ENCODE assay signal across 8 cellular contexts in the genomic region with DNA sequence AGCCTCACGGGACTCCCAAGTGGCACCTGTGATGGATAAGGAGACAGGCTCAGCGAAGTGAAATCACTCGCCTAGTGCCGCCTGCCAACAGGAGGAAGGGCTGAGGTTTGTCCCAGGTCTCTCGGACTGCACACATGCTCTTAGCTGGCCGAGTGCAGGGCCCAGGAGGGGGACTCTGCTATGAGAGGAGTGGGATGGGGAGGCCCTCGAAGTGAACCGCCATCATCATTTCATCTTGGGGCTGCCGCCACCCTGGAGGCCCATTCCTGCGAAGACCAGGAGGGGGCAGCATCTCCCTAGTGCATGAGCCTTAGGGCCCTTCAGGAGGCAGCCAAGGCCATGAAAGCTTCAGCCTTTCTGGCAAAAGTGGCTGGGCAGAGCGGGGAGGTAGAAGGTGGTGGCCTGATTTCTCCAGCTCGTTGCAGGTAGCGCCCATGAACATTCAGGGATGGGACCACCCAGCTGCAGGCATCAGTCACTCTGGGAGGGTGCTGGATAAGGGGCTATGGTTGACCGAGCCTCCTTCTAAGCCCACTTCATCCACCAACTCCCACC. TPM values are rescaled to one million over a fixed set of nuclear protein-coding genes. Genes with fewer than 3 reads are reported as not detected.
A peak's percentile ranks its signal among the peaks of the same experiment; 100 is the strongest.
DNase-seq lines count a peak whose midpoint lies in the region; ATAC-seq, FAIRE-seq and TF ChIP-seq lines count a peak whose summit lies in the region.

No MANE protein-coding gene starts in this region.

- H3K4me1 ChIP-seq in A549 = no peaks in the 10 kb centered on the region
- H3K4me1 ChIP-seq in adrenal gland (replicated peaks in 1 of 2) = peaks cover 5 to 22% of the 10 kb centered on the region in 2 donors
- H3K4me1 ChIP-seq in left ventricle myocardium inferior = peaks cover 22% of the 10 kb centered on the region
- H3K4me1 ChIP-seq in sigmoid colon = peaks cover 0 to 5% (median 4%) of the 10 kb centered on the region in 4 donors

- intact Hi-C loops in adrenal gland (cut with DNase I) (loop anchor here (2.0 to 10.0 kb wide), 4 partner anchors 95 to 425 kb away; no protein-coding TSS in a partner anchor), left ventricle myocardium inferior (cut with micrococcal nuclease) (loop anchor here (5.0 kb wide), 1 partner anchor 92 kb away; no protein-coding TSS in a partner anchor), sigmoid colon (cut with DNase I) (loop anchor here (5.0 to 10.0 kb wide), 3 partner anchors 92 to 425 kb away; no protein-coding TSS in a partner anchor)

- H3K27ac ChIP-seq in A549 (no peak overlapping the region), adrenal gland (peak overlapping the region in 2 of 5 donors; percentile 2 to 44), left ventricle myocardium inferior (replicated peaks) (no peak overlapping the region), sigmoid colon (no peak overlapping the region)

- FAIRE-seq in A549 (lab: Jason Lieb, UNC) = no peak

- no peak overlapping the region for H3K4me3 ChIP-seq in A549
- H3K4me3 ChIP-seq in NB4 (ENCODE audit: low read depth, low read length) = no peak overlapping the region
- no peak overlapping the region for H3K4me3 ChIP-seq in adrenal gland
- no peak overlapping the region for H3K4me3 ChIP-seq in left ventricle myocardium inferior
- H3K4me3 ChIP-seq in sigmoid colon = no peak overlapping the region

- TF ChIP-seq CTCF in A549 (IDR thresholded peaks at IDR 0.05) = peak; percentile 89
- TF ChIP-seq CTCF in GM13976 (IDR thresholded peaks at IDR 0.05; ENCODE audit: borderline replicate concordance, control extremely low read depth, extremely low read depth, insufficient read depth, missing control alignments) = peak; percentile 85
- peak; percentile 91 for TF ChIP-seq CTCF in NB4 (IDR thresholded peaks at IDR 0.05; ENCODE audit: low read depth, low read length)
- peak; percentile 90 to 97 (median 96) for TF ChIP-seq CTCF in adrenal gland (IDR thresholded peaks at IDR 0.05)
- peak; percentile 96 for TF ChIP-seq CTCF in left ventricle myocardium inferior (IDR thresholded peaks at IDR 0.05; ENCODE audit: borderline replicate concordance)
- TF ChIP-seq CTCF in sigmoid colon (IDR thresholded peaks at IDR 0.05) = peak; percentile 58 to 93 (median 78)

- DNase-seq in A549 (ENCODE audit: low read depth in 1 of 2, low spot score in 1 of 2) (peak; percentile 71 to 93), GM13976 (ENCODE audit: low spot score) (peak; percentile 85), NB4 (ENCODE audit: low read depth) (peak; percentile 76), T-helper 2 cell (peak in 4 of 5 experiments; percentile 36 to 72 (median 58)), adrenal gland (peak; percentile 80 to 93 (median 88)), left ventricle myocardium inferior (peak; percentile 75), sigmoid colon (peak; percentile 85)

- in situ Hi-C loops in GM13976 (cut with MboI; ENCODE audit: low sequenced_read_pairs, unreplicated experiment) = loop anchor here (5.0 kb wide), 1 partner anchor 92 kb away; no protein-coding TSS in a partner anchor

- no peak overlapping the region for H3K4me2 ChIP-seq in A549

- POLR2A ChIA-PET in A549 (lab: Yijun Ruan, JAX) = no interaction called here

- peak; percentile 90 to 97 for ATAC-seq in A549
- no peak for ATAC-seq in HG03175 (IDR thresholded peaks at IDR 0.05; ENCODE audit: unreplicated experiment)

- TF ChIP-seq POLR2A in A549 (IDR thresholded peaks at IDR 0.05; ENCODE audit: low read length) (no peak), NB4 (IDR thresholded peaks at IDR 0.05; ENCODE audit: extremely low read depth, insufficient read length) (no peak), adrenal gland (IDR thresholded peaks at IDR 0.05) (no peak), sigmoid colon (IDR thresholded peaks at IDR 0.05) (no peak)

- CTCF ChIA-PET in A549 (lab: Yijun Ruan, JAX) = interaction anchor here (0.7 to 10.1 kb wide), 54 partner anchors 11 to 1337 kb away, joined by 3 to 188 read pairs (median 6); a partner anchor contains a TSS

- TF ChIP-seq RAD21 in A549 (conservative IDR thresholded peaks at IDR 0.05 in 1 of 2, IDR thresholded peaks at IDR 0.05 in 1 of 2) = peak; percentile 84 to 93

- H3K36me3 ChIP-seq in adrenal gland (replicated peaks in 1 of 2) (peaks cover 0 to 4% of the 10 kb centered on the region in 2 donors), left ventricle myocardium inferior (no peaks in the 10 kb centered on the region), sigmoid colon (peaks cover 0 to 5% (median 0%) of the 10 kb centered on the region in 4 donors)

- TF ChIP-seq EP300 in A549 (IDR thresholded peaks at IDR 0.05) (no peak), sigmoid colon (IDR thresholded peaks at IDR 0.05) (no peak)

- WGBS in A549 (ENCODE audit: missing lambda C conversion rate) = 43% methylated on average over 13 of the region's 14 CpGs
- 33 to 51% (median 41%) methylated on average over 8 to 14 of the region's 14 CpGs for WGBS in adrenal gland, 4 donors
- 55 to 73% methylated on average over 14 of the region's 14 CpGs for WGBS in sigmoid colon, 2 donors

- H3K9me3 ChIP-seq in A549 (no peaks in the 10 kb centered on the region), adrenal gland (replicated peaks in 1 of 3) (no peaks in the 10 kb centered on the region), left ventricle myocardium inferior (replicated peaks) (no peaks in the 10 kb centered on the region), sigmoid colon (no peaks in the 10 kb centered on the region)

- H3K27me3 ChIP-seq in adrenal gland (no peaks in the 10 kb centered on the region), left ventricle myocardium inferior (ENCODE audit: low read depth) (no peaks in the 10 kb centered on the region), sigmoid colon (no peaks in the 10 kb centered on the region)

TF ChIP-seq in A549, 52 proteins besides CTCF, POLR2A, EP300 and RAD21:
- TF ChIP-seq SMC3 (IDR thresholded peaks at IDR 0.05) (peak; percentile 73), NFE2L2 (conservative IDR thresholded peaks at IDR 0.05; ENCODE audit: low read length) (no peak)
- TF ChIP-seq, protein P1, sequence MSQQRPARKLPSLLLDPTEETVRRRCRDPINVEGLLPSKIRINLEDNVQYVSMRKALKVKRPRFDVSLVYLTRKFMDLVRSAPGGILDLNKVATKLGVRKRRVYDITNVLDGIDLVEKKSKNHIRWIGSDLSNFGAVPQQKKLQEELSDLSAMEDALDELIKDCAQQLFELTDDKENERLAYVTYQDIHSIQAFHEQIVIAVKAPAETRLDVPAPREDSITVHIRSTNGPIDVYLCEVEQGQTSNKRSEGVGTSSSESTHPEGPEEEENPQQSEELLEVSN (IDR thresholded peaks at IDR 0.05; ENCODE audit: borderline replicate concordance, low read depth) = no peak

RNA-seq across cellular contexts. Expression of a gene that starts 17.3 kb away (rescaled TPM):
- polyA plus RNA-seq in A549 (2011; rRNA removed) = 2.0 and 2.2 TPM in 2 replicates
- 0.82 and 1.0 TPM in 2 replicates for polyA plus RNA-seq in A549 (2012; cell fraction: cytosol; rRNA removed)
- polyA plus RNA-seq in A549 (2012; cell fraction: nucleus; rRNA removed) = 1.1 and 1.2 TPM in 2 replicates
- 1.4 to 2.2 TPM (median 1.9 TPM) in 3 replicates for polyA plus RNA-seq in A549 (2017; fragmentation: RNase III; extraction: RNeasy Plus Mini Kit Qiagen cat#74134 plus additional on column Dnase treatment)
- polyA minus RNA-seq in A549 (2011; rRNA and poly(A)+ RNA removed) = 4.7 and 6.6 TPM in 2 replicates
- 10 to 100 TPM; 22.8 to 57.9 (median 38.7) TPM for total RNA-seq in adrenal gland
- 10 to 100 TPM in 2 of 3 donors, 1 to 10 TPM in 1; 9.3 to 25.2 (median 10.4) TPM for polyA plus RNA-seq in adrenal gland
- 7.8 TPM for total RNA-seq in left ventricle myocardium inferior
- 1 to 10 TPM; 3.6 to 6.9 (median 4.8) TPM for total RNA-seq in sigmoid colon
- polyA plus RNA-seq in sigmoid colon = 10 to 100 TPM in 1 of 3 donors, 1 to 10 TPM in 2; 2.5 to 25.9 (median 4.2) TPM

RNA-seq across cellular contexts. Expression of a gene that starts 19.8 kb away (rescaled TPM):
- 6.3 and 6.4 TPM in 2 replicates for polyA plus RNA-seq in A549 (2011; rRNA removed)
- polyA plus RNA-seq in A549 (2012; cell fraction: cytosol; rRNA removed) = 8.7 and 9.4 TPM in 2 replicates
- 13.6 and 15.4 TPM in 2 replicates for polyA plus RNA-seq in A549 (2012; cell fraction: nucleus; rRNA removed)
- 6.3 to 7.2 TPM (median 6.8 TPM) in 3 replicates for polyA plus RNA-seq in A549 (2017; fragmentation: RNase III; extraction: RNeasy Plus Mini Kit Qiagen cat#74134 plus additional on column Dnase treatment)
- polyA minus RNA-seq in A549 (2011; rRNA and poly(A)+ RNA removed) = 10.5 and 11.4 TPM in 2 replicates
- 10 to 100 TPM in 1 of 8 donors, 1 to 10 TPM in 7; 3.6 to 11.1 (median 7.7) TPM for total RNA-seq in adrenal gland
- 1 to 10 TPM; 2.9 to 5.1 (median 3.5) TPM for polyA plus RNA-seq in adrenal gland
- 0.80 TPM for total RNA-seq in left ventricle myocardium inferior
- 1 to 10 TPM; 1.6 to 3.2 (median 2.7) TPM for total RNA-seq in sigmoid colon
- polyA plus RNA-seq in sigmoid colon = 10 to 100 TPM in 1 of 3 donors, 1 to 10 TPM in 2; 7.2 to 23.2 (median 9.9) TPM
